ENCODE assay signal across 1 cellular context in genomic region chr11:3635641-3636375, GRCh38.
TF ChIP-seq lines count a peak whose summit lies in the region.

No MANE protein-coding gene starts in this region.

TF ChIP-seq in H1, 55 proteins besides CTCF, POLR2A, EP300 and RAD21:
- no peak for TF ChIP-seq EGR1 (IDR thresholded peaks at IDR 0.05; ENCODE audit: borderline replicate concordance, low read depth, low read length)
- TF ChIP-seq CBX5 (IDR thresholded peaks at IDR 0.05; ENCODE audit: low read depth, low read length) = no peak
- no peak for TF ChIP-seq SP4 (IDR thresholded peaks at IDR 0.05; ENCODE audit: low read length)
- TF ChIP-seq CHD1 (IDR thresholded peaks at IDR 0.05; ENCODE audit: low read depth, low read length) = no peak
- no peak for TF ChIP-seq POLR2AphosphoS5 (IDR thresholded peaks at IDR 0.05; ENCODE audit: low read depth, low read length)
- no peak for TF ChIP-seq SIN3A (conservative IDR thresholded peaks at IDR 0.05 in 1 of 2, IDR thresholded peaks at IDR 0.05 in 1 of 2; ENCODE audit: low read depth in 1 of 2, low read length in 2 of 2)
- TF ChIP-seq PHF8 (conservative IDR thresholded peaks at IDR 0.05; ENCODE audit: low read depth, low read length) = no peak
- no peak for TF ChIP-seq KDM1A (IDR thresholded peaks at IDR 0.05; ENCODE audit: borderline replicate concordance, low read length)
